ENCODE assay signal across 15 cellular contexts in the genomic region with DNA sequence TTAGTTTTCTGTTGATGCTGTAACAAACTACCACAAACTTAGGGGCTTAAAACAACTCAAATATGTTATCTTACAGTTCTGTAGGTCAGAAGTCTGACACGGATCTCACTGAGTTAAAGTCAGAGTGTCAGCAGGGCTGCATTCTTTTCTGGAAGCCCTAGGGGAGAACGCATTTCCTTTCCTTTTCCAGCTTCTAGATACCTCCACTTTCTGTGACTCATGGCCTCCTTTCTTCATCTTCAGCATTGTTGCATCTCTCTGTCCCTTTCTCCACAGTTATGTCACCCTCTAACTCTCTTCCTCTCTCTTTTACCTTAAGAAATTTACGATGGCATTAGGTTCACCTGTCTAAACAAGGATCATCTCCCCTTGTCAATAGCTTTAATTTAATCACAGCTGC. TPM values are rescaled to one million over a fixed set of nuclear protein-coding genes. Genes with fewer than 3 reads are reported as not detected.
DNase-seq lines count a peak whose midpoint lies in the region; ATAC-seq and TF ChIP-seq lines count a peak whose summit lies in the region.
"Had no signal": no experiment of that assay in that cellular context is flagged by ENCODE, and none has a peak within 500 bp of the region (broad histone marks: within the 10 kb centered on the region; RNA-seq: fewer than 3 reads in every experiment).

No MANE protein-coding gene starts in this region.

- no peaks in the 10 kb centered on the region for H3K9me3 ChIP-seq in vagina
- H3K9me3 ChIP-seq: gastroesophageal sphincter, psoas muscle, thoracic aorta had no signal

- H3K36me3 ChIP-seq in vagina = no peaks in the 10 kb centered on the region
- H3K36me3 ChIP-seq: gastroesophageal sphincter, thoracic aorta had no signal

- H3K27ac ChIP-seq in vagina = no peak overlapping the region
- H3K27ac ChIP-seq: gastroesophageal sphincter, psoas muscle, thoracic aorta had no signal

- no peaks in the 10 kb centered on the region for H3K9me3 Mint-ChIP-seq in HFFc6
- H3K9me3 Mint-ChIP-seq: activated T-cell treated with anti-CD3 and anti-CD28 coated beads, Interleukin-2, amount 50 U/mL, for 24 hours had no signal

- H3K27me3 ChIP-seq in vagina = no peaks in the 10 kb centered on the region
- H3K27me3 ChIP-seq: gastroesophageal sphincter had no signal

- peak; percentile 62 for DNase-seq in A172 (ENCODE audit: low spot score)
- DNase-seq in HFFc6 = peak; percentile 63
- peak; percentile 48 for DNase-seq in astrocyte of the spinal cord (ENCODE audit: low read depth, low spot score)
- peak; percentile 24 for DNase-seq in foreskin melanocyte
- DNase-seq in vagina (ENCODE audit: extremely low spot score in 2 of 2) = no peak
- no peak for DNase-seq in NCI-H446 (lab: John Stamatoyannopoulos, UW)
- no peak for DNase-seq in mesenteric fat pad (ENCODE audit: low spot score)
- DNase-seq: activated T-cell treated with anti-CD3 and anti-CD28 coated beads, Interleukin-2, amount 50 U/mL, for 24 hours; anterior cingulate cortex; kidney; MV-4-11; psoas muscle had no signal

- 0 out of 2 replicates have a peak, but pooled peaks cover 10% of the 10 kb centered on the region for H3K36me3 Mint-ChIP-seq in HFFc6 (ENCODE audit: low read depth)

- H3K27me3 Mint-ChIP-seq in HFFc6 (ENCODE audit: insufficient read depth) = no peaks in the 10 kb centered on the region; the same call in 1 of the 2 replicates
- H3K27me3 Mint-ChIP-seq: activated T-cell treated with anti-CD3 and anti-CD28 coated beads, Interleukin-2, amount 50 U/mL, for 24 hours had no signal

- peak overlapping the region; percentile 90 for H3K27ac Mint-ChIP-seq in HFFc6
- H3K27ac Mint-ChIP-seq: activated T-cell treated with anti-CD3 and anti-CD28 coated beads, Interleukin-2, amount 50 U/mL, for 24 hours had no signal

- H3K4me1 Mint-ChIP-seq in HFFc6 (ENCODE audit: low read depth) = peaks cover 64% of the 10 kb centered on the region

- intact Hi-C loops in vagina (cut with DNase I) = no loop called here

- ATAC-seq in GM18520 (IDR thresholded peaks at IDR 0.05; ENCODE audit: unreplicated experiment) = no peak
- ATAC-seq: gastroesophageal sphincter, psoas muscle had no signal

- no peak for TF ChIP-seq POLR2A in vagina (IDR thresholded peaks at IDR 0.05)

- in situ Hi-C loops in astrocyte of the spinal cord (cut with HindIII; ENCODE audit: low sequenced_read_pairs) = no loop called here

- TF ChIP-seq CTCF in HFFc6 (IDR thresholded peaks at IDR 0.05) = no peak
- TF ChIP-seq CTCF in astrocyte of the spinal cord (IDR thresholded peaks at IDR 0.05; ENCODE audit: low read depth, low read length) = no peak
- no peak for TF ChIP-seq CTCF in vagina (IDR thresholded peaks at IDR 0.05)

- peak overlapping the region; percentile 14 for H3K4me3 Mint-ChIP-seq in HFFc6
- H3K4me3 Mint-ChIP-seq: activated T-cell treated with anti-CD3 and anti-CD28 coated beads, Interleukin-2, amount 50 U/mL, for 24 hours had no signal

- H3K4me1 ChIP-seq in vagina = no peaks in the 10 kb centered on the region
- H3K4me1 ChIP-seq: psoas muscle had no signal

- H3K4me3 ChIP-seq in astrocyte of the spinal cord (ENCODE audit: low read depth, low read length) (no peak overlapping the region), vagina (no peak overlapping the region)
- H3K4me3 ChIP-seq: gastroesophageal sphincter, psoas muscle, thoracic aorta had no signal

RNA-seq across cellular contexts. Expression of gene PPP4R1, which starts 13.3 kb away (rescaled TPM):
- total RNA-seq in A172 (2014; rRNA removed; shearing (Covaris generic)) = 107 and 125 TPM in 2 replicates
- 100 to 1,000 TPM in 4 of 6 experiments, 10 to 100 TPM in 2; 83.0 to 107 (median 103) TPM for total RNA-seq in HFFc6 (2021; fragmentation: NEBNext Ultra II Directional; extraction: Animal tissue kit (Norgen Biotek cat#: 25700))
- total RNA-seq in vagina (127 TPM), mesenteric fat pad (74.7 TPM)

Comparison
In these comparisons a context has a peak if more than half of its experiments do, and no peak if none do; other contexts are left out.
1. DNase-seq: peak in A172 (single experiment), HFFc6 (single experiment), astrocyte of the spinal cord (single experiment) and foreskin melanocyte (single experiment); none in vagina (0 of 2), NCI-H446 (0 of 2) and mesenteric fat pad (single experiment).